ENCODE assay signal across 9 cellular contexts in the genomic region with DNA sequence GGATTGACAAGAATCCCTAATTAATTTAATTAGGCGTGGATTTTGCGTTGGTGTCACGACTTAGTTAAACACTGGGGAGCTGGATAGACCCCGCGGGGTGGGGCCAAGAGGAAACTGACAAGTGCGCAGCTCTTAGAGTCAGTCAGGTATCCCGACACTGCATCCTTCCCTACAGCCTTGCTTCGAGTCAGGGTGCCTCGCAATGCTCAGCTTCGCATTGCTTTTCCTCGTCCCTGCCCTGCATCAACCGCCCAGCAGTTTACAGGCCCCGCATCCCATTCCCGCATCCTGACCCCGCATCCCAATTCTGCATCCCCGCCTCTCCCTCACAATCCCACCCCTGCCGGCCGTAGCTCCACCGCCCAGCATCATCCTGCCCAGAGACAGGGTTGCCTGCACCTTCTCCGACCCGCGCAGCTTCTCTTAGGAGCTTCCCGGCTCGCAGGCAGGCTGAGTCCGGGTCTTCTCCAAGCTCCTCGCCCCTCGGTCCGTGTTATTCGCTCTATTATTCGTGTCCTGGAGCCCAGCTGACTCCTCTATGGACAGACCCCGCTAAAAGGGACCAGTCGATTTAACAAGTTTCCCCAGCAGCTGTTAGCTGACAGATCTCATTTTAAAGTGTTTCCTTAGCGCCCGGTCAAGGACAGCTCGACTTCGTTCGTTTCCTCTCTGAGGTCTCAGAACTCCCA. TPM values are rescaled to one million over a fixed set of nuclear protein-coding genes. Genes with fewer than 3 reads are reported as not detected.
DNase-seq lines count a peak whose midpoint lies in the region; ATAC-seq and TF ChIP-seq lines count a peak whose summit lies in the region.
"Had no signal": no experiment of that assay in that cellular context is flagged by ENCODE, and none has a peak within 500 bp of the region (broad histone marks: within the 10 kb centered on the region; RNA-seq: fewer than 3 reads in every experiment).

No MANE protein-coding gene starts in this region.

- H3K36me3 Mint-ChIP-seq in activated CD8-positive, alpha-beta memory T cell treated with anti-CD3 and anti-CD28 coated beads, Interleukin-2, amount 10 ng/mL, durations not matched to agents 7 days and 5 days, result peaks cover 5% of the 10 kb centered on the region

- no peak overlapping the region for H3K27ac ChIP-seq in IMR-90 (ENCODE audit: insufficient read depth, low read length)
- no peak overlapping the region for H3K27ac ChIP-seq in lower lobe of right lung
- H3K27ac ChIP-seq: C4-2B had no signal

- no peak overlapping the region for H3K14ac ChIP-seq in IMR-90 (replicated peaks; ENCODE audit: low read depth, low read length)

- H3K4me1 ChIP-seq in IMR-90 (ENCODE audit: control insufficient read depth, insufficient read depth, low read length) (peaks cover 2% of the 10 kb centered on the region; the same call in 1 of the 2 replicates), lower lobe of right lung (peaks cover 58% of the 10 kb centered on the region)

- no peaks in the 10 kb centered on the region for H3K9me1 ChIP-seq in IMR-90 (ENCODE audit: insufficient read depth, low read length)

- no peak overlapping the region for H2BK5ac ChIP-seq in IMR-90 (ENCODE audit: low read depth, low read length, poor library complexity, severe bottlenecking)

- no peak for TF ChIP-seq POLR2A in IMR-90 (IDR thresholded peaks at IDR 0.05; ENCODE audit: low read depth, low read length)

- DNase-seq in NCI-H2081 (lab: John Stamatoyannopoulos, UW) (peak; percentile 29 to 47), NCI-H2081 treated with DMSO at 0.1 percent for 48 hours (lab: John Stamatoyannopoulos, UW) (no peak), IMR-90 (no peak), lower lobe of right lung (no peak), putamen (ENCODE audit: low spot score) (no peak)
- no peak for DNase-seq in activated CD8-positive, alpha-beta memory T cell treated with anti-CD3 and anti-CD28 coated beads, Interleukin-2, amount 10 ng/mL, durations not matched to agents 7 days and 5 days

- 0 out of 2 replicates have a peak overlapping the region, but pooled peaks have one; percentile 50 for H3K23ac ChIP-seq in IMR-90 (ENCODE audit: low read depth, low read length)

- H2AFZ ChIP-seq in IMR-90 (replicated peaks; ENCODE audit: low read length, poor library complexity), result peak overlapping the region; percentile 83

- peaks cover 5% of the 10 kb centered on the region; the same call in 1 of the 2 replicates for H4K20me1 ChIP-seq in IMR-90 (ENCODE audit: insufficient read depth, low read length)

- H2BK20ac ChIP-seq in IMR-90 (ENCODE audit: low read depth, low read length), result no peak overlapping the region

- H2BK120ac ChIP-seq in IMR-90 (ENCODE audit: low read depth, low read length), result no peak overlapping the region

- H4K91ac ChIP-seq in IMR-90 (ENCODE audit: insufficient read depth, low read depth, low read length), result no peak overlapping the region

- BruUV-seq in IMR-90 (replicated peaks; lab: Mats Ljungman, UMichigan), result no TSS peak

- intact Hi-C loops in IMR-90 (cut with micrococcal nuclease), result loop anchor here (5.0 to 10.0 kb wide), 4 partner anchors 205 to 575 kb away; a partner anchor contains a TSS
- intact Hi-C loops in lower lobe of right lung (cut with DNase I), result no loop called here

- no peak overlapping the region for H3K56ac ChIP-seq in IMR-90 (ENCODE audit: extremely low read depth, insufficient read depth, low read length)

- no peak for TF ChIP-seq RAD21 in IMR-90 (IDR thresholded peaks at IDR 0.05; ENCODE audit: low read length)

- no peak overlapping the region for H2AK5ac ChIP-seq in IMR-90 (ENCODE audit: low read depth, low read length)

- H3K4me3 ChIP-seq in IMR-90 (ENCODE audit: insufficient read depth, low read depth, low read length) (peak overlapping the region; percentile 64), lower lobe of right lung (peak overlapping the region; percentile 48)

- peak overlapping the region; percentile 63 for H3K4me2 ChIP-seq in IMR-90 (ENCODE audit: low read depth, low read length)

- peak overlapping the region; percentile 76 for H2AK9ac ChIP-seq in IMR-90 (replicated peaks; ENCODE audit: low read depth, low read length, poor library complexity)

- TF ChIP-seq CTCF in IMR-90 (conservative IDR thresholded peaks at IDR 0.05; ENCODE audit: low read depth, low read length) (no peak), lower lobe of right lung (IDR thresholded peaks at IDR 0.05) (no peak)

- H2BK15ac ChIP-seq in IMR-90 (ENCODE audit: low read depth, low read length), result no peak overlapping the region

- no peak for ATAC-seq in IMR-90 (ENCODE audit: low read depth)
- ATAC-seq in activated CD8-positive, alpha-beta memory T cell treated with anti-CD3 and anti-CD28 coated beads, Interleukin-2, amount 10 ng/mL, durations not matched to agents 7 days and 5 days, result no peak
- no peak for ATAC-seq in lower lobe of right lung
- no peak for ATAC-seq in HG02610 (IDR thresholded peaks at IDR 0.05; ENCODE audit: unreplicated experiment)
- no peak for ATAC-seq in GM18867 (IDR thresholded peaks at IDR 0.05; ENCODE audit: unreplicated experiment)

- H3K9me3 ChIP-seq in IMR-90 (ENCODE audit: control insufficient read depth, insufficient read depth, low read length) (peaks cover 8% of the 10 kb centered on the region; the same call in 1 of the 2 replicates), lower lobe of right lung (no peaks in the 10 kb centered on the region)

- H3K4ac ChIP-seq in IMR-90 (ENCODE audit: low read depth, low read length), result no peak overlapping the region

- no peaks in the 10 kb centered on the region for H3K9me3 Mint-ChIP-seq in activated CD8-positive, alpha-beta memory T cell treated with anti-CD3 and anti-CD28 coated beads, Interleukin-2, amount 10 ng/mL, durations not matched to agents 7 days and 5 days (ENCODE audit: low read depth)

- H3K4me1 Mint-ChIP-seq in activated CD8-positive, alpha-beta memory T cell treated with anti-CD3 and anti-CD28 coated beads, Interleukin-2, amount 10 ng/mL, durations not matched to agents 7 days and 5 days, result peaks cover 61% of the 10 kb centered on the region

- dilution Hi-C loops in IMR-90 (cut with HindIII; ENCODE audit: low sequenced_read_pairs, unreplicated experiment), result no loop called here

- H4K5ac ChIP-seq in IMR-90 (ENCODE audit: low read depth, low read length), result no peak overlapping the region

- CTCF ChIA-PET in IMR-90 (lab: Yijun Ruan, JAX), result no interaction called here
- CTCF ChIA-PET in activated CD8-positive, alpha-beta memory T cell treated with anti-CD3 and anti-CD28 coated beads, Interleukin-2, amount 10 ng/mL, durations not matched to agents 7 days and 5 days (lab: Charles Lee), result interaction anchor here (1.8 kb wide), 1 partner anchor 21 kb away, joined by 5 read pairs; no protein-coding TSS in a partner anchor

- no peak overlapping the region for H3K9ac ChIP-seq in IMR-90 (ENCODE audit: low read depth, low read length)

- POLR2A ChIA-PET in IMR-90 (lab: Charles Lee; ENCODE audit: unreplicated experiment), result interaction anchor here (0.7 kb wide), 1 partner anchor 157 kb away, joined by 4 read pairs; no protein-coding TSS in a partner anchor

- H4K8ac ChIP-seq in IMR-90 (ENCODE audit: low read depth in 2 of 2, low read length in 2 of 2), result no peak overlapping the region

- in situ Hi-C loops in IMR-90 (cut with MboI; ENCODE audit: low sequenced_read_pairs), result loop anchor here (25.0 kb wide), 1 partner anchor 680 kb away; no protein-coding TSS in a partner anchor

- no peak overlapping the region for H3K27ac Mint-ChIP-seq in activated CD8-positive, alpha-beta memory T cell treated with anti-CD3 and anti-CD28 coated beads, Interleukin-2, amount 10 ng/mL, durations not matched to agents 7 days and 5 days

- H3K18ac ChIP-seq in IMR-90 (ENCODE audit: low read depth, low read length), result no peak overlapping the region

- peak overlapping the region; percentile 73 for H3K4me3 Mint-ChIP-seq in activated CD8-positive, alpha-beta memory T cell treated with anti-CD3 and anti-CD28 coated beads, Interleukin-2, amount 10 ng/mL, durations not matched to agents 7 days and 5 days

- peaks cover 6 to 12% of the 10 kb centered on the region in 2 experiments; a peak in 3 of 4 replicates for H3K79me1 ChIP-seq in IMR-90 (ENCODE audit: low read depth in 1 of 2, low read length in 2 of 2)

- no peaks in the 10 kb centered on the region for H3K36me3 ChIP-seq in IMR-90 (ENCODE audit: control insufficient read depth, insufficient read depth, low read length)
- H3K36me3 ChIP-seq in lower lobe of right lung, result no peaks in the 10 kb centered on the region

- 0% methylated on average over 16 of the region's 37 CpGs; no CpG with 5 or more reads in 1 of the 2 experiments for WGBS in IMR-90 (ENCODE audit: extremely low coverage in 2 of 2, insufficient read length in 1 of 2), 2 experiments

- peaks cover 71% of the 10 kb centered on the region for H3K27me3 Mint-ChIP-seq in activated CD8-positive, alpha-beta memory T cell treated with anti-CD3 and anti-CD28 coated beads, Interleukin-2, amount 10 ng/mL, durations not matched to agents 7 days and 5 days

- peaks cover 62% of the 10 kb centered on the region for H3K27me3 ChIP-seq in IMR-90 (ENCODE audit: control insufficient read depth, insufficient read depth, low read length)
- peaks cover 73% of the 10 kb centered on the region for H3K27me3 ChIP-seq in lower lobe of right lung (ENCODE audit: low read depth)

TF ChIP-seq in IMR-90, 13 proteins besides CTCF, POLR2A, EP300 and RAD21 (continues in another document):
- TF ChIP-seq, protein P1, sequence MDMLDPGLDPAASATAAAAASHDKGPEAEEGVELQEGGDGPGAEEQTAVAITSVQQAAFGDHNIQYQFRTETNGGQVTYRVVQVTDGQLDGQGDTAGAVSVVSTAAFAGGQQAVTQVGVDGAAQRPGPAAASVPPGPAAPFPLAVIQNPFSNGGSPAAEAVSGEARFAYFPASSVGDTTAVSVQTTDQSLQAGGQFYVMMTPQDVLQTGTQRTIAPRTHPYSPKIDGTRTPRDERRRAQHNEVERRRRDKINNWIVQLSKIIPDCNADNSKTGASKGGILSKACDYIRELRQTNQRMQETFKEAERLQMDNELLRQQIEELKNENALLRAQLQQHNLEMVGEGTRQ (IDR thresholded peaks at IDR 0.05; ENCODE audit: low read depth, low read length), result no peak
- TF ChIP-seq CHD1 (IDR thresholded peaks at IDR 0.05; ENCODE audit: low read depth, low read length) (no peak), CEBPB (IDR thresholded peaks at IDR 0.05; ENCODE audit: low read depth, low read length) (no peak)

RNA-seq across cellular contexts. Expression of a gene that starts 0.7 kb away (rescaled TPM):
- total RNA-seq in IMR-90 (2012; rRNA removed) (0.83 and 0.90 TPM in 2 replicates), lower lobe of right lung (0.38 TPM)
- polyA plus RNA-seq in IMR-90 (2012; rRNA removed), result 2.3 and 2.5 TPM in 2 replicates
- 1.1 and 2.9 TPM in 2 replicates for polyA plus RNA-seq in IMR-90 (2012; cell fraction: cytosol; rRNA removed)
- polyA plus RNA-seq in IMR-90 (2012; cell fraction: nucleus; rRNA removed; ENCODE audit: low replicate concordance), result 12.7 and 16.2 TPM in 2 replicates
- total RNA-seq in activated CD8-positive, alpha-beta memory T cell treated with anti-CD3 and anti-CD28 coated beads, Interleukin-2, amount 10 ng/mL, durations not matched to agents 7 days and 5 days, result not detected

RNA-seq across cellular contexts. Expression of a gene that starts 3.0 kb away (rescaled TPM):
- total RNA-seq in IMR-90 (2012; rRNA removed) (41.8 and 71.7 TPM in 2 replicates), lower lobe of right lung (29.8 TPM)
- polyA plus RNA-seq in IMR-90 (2012; rRNA removed), result 3.8 and 4.5 TPM in 2 replicates
- polyA plus RNA-seq in IMR-90 (2012; cell fraction: cytosol; rRNA removed), result 0.28 and 0.63 TPM in 2 replicates
- polyA plus RNA-seq in IMR-90 (2012; cell fraction: nucleus; rRNA removed; ENCODE audit: low replicate concordance), result 0.42 and 2.3 TPM in 2 replicates
- 10 to 100 TPM; 45.1 to 45.4 TPM for total RNA-seq in activated CD8-positive, alpha-beta memory T cell treated with anti-CD3 and anti-CD28 coated beads, Interleukin-2, amount 10 ng/mL, durations not matched to agents 7 days and 5 days

Comparison
In these comparisons a context has a peak if more than half of its experiments do, and no peak if none do; other contexts are left out.
1. DNase-seq: peak in NCI-H2081 (2 of 2); none in NCI-H2081 treated with DMSO at 0.1 percent for 48 hours (single experiment), IMR-90 (single experiment), activated CD8-positive, alpha-beta memory T cell treated with anti-CD3 and anti-CD28 coated beads, Interleukin-2, amount 10 ng/mL, durations not matched to agents 7 days and 5 days (single experiment), lower lobe of right lung (single experiment) and putamen (single experiment).